10 cellular contexts compared by ENCODE assay signal in the genomic region with DNA sequence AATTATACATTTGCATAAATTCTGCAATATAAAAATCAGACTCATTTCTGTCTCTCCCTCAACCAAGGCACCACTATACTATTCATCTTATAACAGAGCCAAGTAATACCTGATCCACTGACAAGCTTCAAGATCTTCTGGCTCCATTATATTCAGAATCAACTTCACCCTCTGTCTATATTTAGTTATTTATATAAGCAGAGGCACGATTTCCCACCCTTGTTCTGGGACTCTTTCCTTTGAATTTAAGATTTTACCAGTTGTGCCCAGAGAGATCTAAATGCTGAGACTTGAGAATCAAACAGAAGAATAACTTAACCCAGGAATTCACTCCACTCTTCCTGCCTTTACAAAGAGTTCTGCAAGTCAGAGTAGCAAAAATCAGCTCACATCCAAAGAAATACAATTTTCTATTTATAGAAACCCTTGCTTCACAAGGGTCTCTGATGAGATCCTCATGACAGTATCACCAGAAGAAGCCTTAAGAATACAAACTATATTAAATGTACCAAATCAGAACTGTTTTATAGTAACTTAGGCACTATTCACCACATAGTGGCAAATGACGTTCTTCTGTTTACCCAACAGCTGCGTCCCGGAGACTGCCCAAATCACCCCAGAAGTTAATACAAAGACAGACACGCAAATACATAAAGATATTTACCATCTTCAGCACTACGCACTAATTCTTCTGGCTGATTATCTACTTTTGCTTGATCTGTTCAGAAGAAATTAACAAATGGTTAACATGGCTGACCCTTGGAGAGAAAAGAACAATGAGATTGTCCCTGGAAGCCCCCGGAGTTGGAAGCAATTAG. TPM values are rescaled to one million over a fixed set of nuclear protein-coding genes. Genes with fewer than 3 reads are reported as not detected.
DNase-seq lines count a peak whose midpoint lies in the region; ATAC-seq and TF ChIP-seq lines count a peak whose summit lies in the region.
"Had no signal": no experiment of that assay in that cellular context is flagged by ENCODE, and none has a peak within 500 bp of the region (broad histone marks: within the 10 kb centered on the region; RNA-seq: fewer than 3 reads in every experiment).

No MANE protein-coding gene starts in this region.

- H3K27me3 ChIP-seq in lung (ENCODE audit: control insufficient read depth, insufficient read depth) (no peaks in the 10 kb centered on the region), uterus (no peaks in the 10 kb centered on the region)

- H3K4me3 ChIP-seq in coronary artery: peak overlapping the region; percentile 62
- no peak overlapping the region for H3K4me3 ChIP-seq in lung
- H3K4me3 ChIP-seq in uterus: no peak overlapping the region

- no peak for ATAC-seq in lung (ENCODE audit: insufficient read depth, low FRiP score)
- no peak for ATAC-seq in GM19395 (IDR thresholded peaks at IDR 0.05; ENCODE audit: unreplicated experiment)

- no peak for TF ChIP-seq CTCF in coronary artery (IDR thresholded peaks at IDR 0.05)
- no peak for TF ChIP-seq CTCF in lung (IDR thresholded peaks at IDR 0.05; ENCODE audit: control extremely low read depth, extremely low read depth)
- TF ChIP-seq CTCF in uterus (IDR thresholded peaks at IDR 0.05): no peak

- TF ChIP-seq POLR2A in uterus (IDR thresholded peaks at IDR 0.05): no peak

- H3K36me3 ChIP-seq in lung (ENCODE audit: control insufficient read depth in 2 of 2, insufficient read depth in 2 of 2, low read length in 2 of 2) (no peaks in the 10 kb centered on the region), uterus (no peaks in the 10 kb centered on the region)

- H3K4me1 ChIP-seq in lung (ENCODE audit: control insufficient read depth in 2 of 2, insufficient read depth in 2 of 2, low read length in 2 of 2): peaks cover 0 to 6% of the 10 kb centered on the region in 2 donors
- H3K4me1 ChIP-seq in uterus: no peaks in the 10 kb centered on the region

- DNase-seq in LHCN-M2 (ENCODE audit: low read depth): peak; percentile 16
- DNase-seq in coronary artery (ENCODE audit: low spot score): no peak
- no peak for DNase-seq in lung (ENCODE audit: low spot score)
- DNase-seq in substantia nigra (lab: John Stamatoyannopoulos, UW): peak in 1 of 49 donors; percentile 6
- no peak for DNase-seq in activated CD4-positive, alpha-beta T cell treated with anti-CD3 and anti-CD28 coated beads for 1 hour
- no peak for DNase-seq in activated CD4-positive, CD25-positive, alpha-beta regulatory T cell treated with anti-CD3 and anti-CD28 coated beads, Interleukin-2, amount 50 U/mL, for 72 hours
- DNase-seq in uterus: no peak
- DNase-seq: activated T-cell treated with anti-CD3 and anti-CD28 coated beads, Interleukin-2, amount 50 U/mL, for 48 hours had no signal

- WGBS in lung, 2 donors: 63 to 79% methylated on average over 7 of the region's 7 CpGs

- H3K27ac ChIP-seq in coronary artery (peak overlapping the region; percentile 64 to 85), lung (ENCODE audit: low read depth in 1 of 2, low read length in 1 of 2) (peak overlapping the region; percentile 29 to 59), substantia nigra (ENCODE audit: low read depth, low read length, poor library complexity, severe bottlenecking) (peak overlapping the region; percentile 74), uterus (no peak overlapping the region)

- H3K9me3 ChIP-seq in lung (ENCODE audit: control insufficient read depth in 2 of 2, insufficient read depth in 1 of 2, low read length in 1 of 2) (no peaks in the 10 kb centered on the region), uterus (no peaks in the 10 kb centered on the region)

- intact Hi-C loops in uterus (cut with DNase I; ENCODE audit: low total_unique reads): no loop called here

RNA-seq across cellular contexts. Expression of a gene that starts 32.3 kb away (rescaled TPM):
- 6.6 and 7.4 TPM in 2 replicates for total RNA-seq in LHCN-M2 (2014; rRNA removed)
- polyA plus RNA-seq in LHCN-M2 (2012): 2.1 TPM
- 1 to 10 TPM; 3.1 to 6.5 TPM for total RNA-seq in lung
- polyA plus RNA-seq in lung: 1 to 10 TPM in 1 of 2 donors, under 1 TPM in 1; 0.65 to 3.1 TPM
- total RNA-seq in uterus: 10 to 100 TPM in 1 of 4 donors, 1 to 10 TPM in 1, under 1 TPM in 1, not detected in 1; 0.77 to 14.0 (median 4.4) TPM
- polyA plus RNA-seq: IgD-negative memory B cell had no signal

RNA-seq across cellular contexts. Expression of a gene that starts 53.4 kb away (rescaled TPM):
- total RNA-seq in LHCN-M2 (2014; rRNA removed) (33.8 and 37.4 TPM in 2 replicates), lung (100 to 1,000 TPM in 1 of 2 donors, 10 to 100 TPM in 1; 36.1 to 115 TPM), uterus (100 to 1,000 TPM in 2 of 4 donors, 10 to 100 TPM in 2; 77.7 to 133 (median 99.9) TPM)
- polyA plus RNA-seq in LHCN-M2 (2012): 8.7 TPM
- polyA plus RNA-seq in lung: 10 to 100 TPM; 20.2 to 31.8 TPM

Comparison
In these comparisons a context has a peak if more than half of its experiments do, and no peak if none do; other contexts are left out.
1. H3K27ac ChIP-seq: peak in coronary artery (2 of 2), lung (2 of 2) and substantia nigra (single experiment); none in uterus (0 of 2).